29 cellular contexts compared by ENCODE assay signal in genomic region chr2:10425656-10426055, GRCh38.
"Had no signal": no experiment of that assay in that cellular context is flagged by ENCODE, and none has a peak within 500 bp of the region (broad histone marks: within the 10 kb centered on the region; RNA-seq: fewer than 3 reads in every experiment).

No MANE protein-coding gene starts in this region.

- H3K27ac Mint-ChIP-seq: activated CD4-positive, alpha-beta T cell treated with anti-CD3 and anti-CD28 coated beads, Interleukin-2, amount 10 ng/mL, durations not matched to agents 24 days and 14 days; activated CD8-positive, alpha-beta memory T cell treated with anti-CD3 and anti-CD28 coated beads, Interleukin-2, amount 10 ng/mL, durations not matched to agents 7 days and 5 days; activated naive CD4-positive, alpha-beta T cell treated with anti-CD3 and anti-CD28 coated beads, Interleukin-2, amount 50 U/mL, for 72 hours; activated naive CD8-positive, alpha-beta T cell treated with anti-CD3 and anti-CD28 coated beads, Interleukin-2, amount 50 U/mL, for 24 hours; activated T-cell treated with anti-CD3 and anti-CD28 coated beads, Interleukin-2, amount 50 U/mL, for 24 hours; activated T-helper 1 cell treated with anti-CD3 and anti-CD28 coated beads, Interleukin-12 subunit alpha, Interleukin-12 subunit beta, Interleukin-2, Interleukin-4 antibody, amounts not matched to agents 30 ng/mL and 10 ng/mL and 1 ng/mL, durations not matched to agents 14 hours and 24 hours and 36 hours; IgD-negative memory B cell; T-helper 17 cell; WTC11 had no signal

- DNase-seq: activated CD4-positive, alpha-beta T cell treated with anti-CD3 and anti-CD28 coated beads, Interleukin-2, amount 10 ng/mL, durations not matched to agents 24 days and 14 days; activated CD4-positive, alpha-beta T cell treated with anti-CD3 and anti-CD28 coated beads, Interleukin-2, amount 50 U/mL, for 48 hours; activated CD4-positive, CD25-positive, alpha-beta regulatory T cell treated with anti-CD3 and anti-CD28 coated beads, Interleukin-2, amount 50 U/mL, for 72 hours; activated CD8-positive, alpha-beta memory T cell treated with anti-CD3 and anti-CD28 coated beads, Interleukin-2, amount 10 ng/mL, durations not matched to agents 7 days and 5 days; activated effector memory CD4-positive, alpha-beta T cell treated with anti-CD3 and anti-CD28 coated beads, Interleukin-2, amount 50 U/mL, for 16 hours; activated naive CD4-positive, alpha-beta T cell treated with Interleukin-2 at 50 U/mL for 16 hours; activated naive CD8-positive, alpha-beta T cell treated with anti-CD3 and anti-CD28 coated beads, Interleukin-2, amount 50 U/mL, for 24 hours; activated T-cell treated with anti-CD3 and anti-CD28 coated beads, Interleukin-2, amount 50 U/mL, for 24 hours; amniotic stem cell; body of pancreas; NCI-H1092; NCI-H1417 treated with DMSO at 0.1 percent for 48 hours; NCI-H1694; NCI-H2029; NCI-H2107; NCI-H345; NCI-H510A treated with DMSO at 0.1 percent for 48 hours; NCI-H69; PC-9; SJCRH30; T-helper 17 cell; T-helper 9 cell had no signal

- H3K27ac ChIP-seq: ascending aorta, body of pancreas, KMS-11, PC-9, SJCRH30 had no signal

- H3K27me3 ChIP-seq: ascending aorta, body of pancreas, SJCRH30 had no signal

- H3K9ac ChIP-seq: KMS-11 had no signal

- H3K36me3 Mint-ChIP-seq: activated CD8-positive, alpha-beta memory T cell treated with anti-CD3 and anti-CD28 coated beads, Interleukin-2, amount 10 ng/mL, durations not matched to agents 7 days and 5 days; activated naive CD4-positive, alpha-beta T cell treated with anti-CD3 and anti-CD28 coated beads, Interleukin-2, amount 50 U/mL, for 72 hours; WTC11 had no signal

- ATAC-seq: activated CD8-positive, alpha-beta memory T cell treated with anti-CD3 and anti-CD28 coated beads, Interleukin-2, amount 10 ng/mL, durations not matched to agents 7 days and 5 days; activated naive CD8-positive, alpha-beta T cell treated with anti-CD3 and anti-CD28 coated beads, Interleukin-2, amount 50 U/mL, for 24 hours; body of pancreas; T-helper 17 cell; WTC11 had no signal

- H3K9me3 Mint-ChIP-seq: activated CD4-positive, alpha-beta T cell treated with anti-CD3 and anti-CD28 coated beads, Interleukin-2, amount 10 ng/mL, durations not matched to agents 24 days and 14 days; activated naive CD4-positive, alpha-beta T cell treated with anti-CD3 and anti-CD28 coated beads, Interleukin-2, amount 50 U/mL, for 72 hours; activated naive CD8-positive, alpha-beta T cell treated with anti-CD3 and anti-CD28 coated beads, Interleukin-2, amount 50 U/mL, for 24 hours; activated T-cell treated with anti-CD3 and anti-CD28 coated beads, Interleukin-2, amount 50 U/mL, for 24 hours; activated T-helper 1 cell treated with anti-CD3 and anti-CD28 coated beads, Interleukin-12 subunit alpha, Interleukin-12 subunit beta, Interleukin-2, Interleukin-4 antibody, amounts not matched to agents 30 ng/mL and 10 ng/mL and 1 ng/mL, durations not matched to agents 14 hours and 24 hours and 36 hours; central memory CD8-positive, alpha-beta T cell; IgD-negative memory B cell; WTC11 had no signal

- H3K4me3 ChIP-seq: ascending aorta, body of pancreas, PC-9, SJCRH30 had no signal

- H3K4me1 Mint-ChIP-seq: activated CD8-positive, alpha-beta memory T cell treated with anti-CD3 and anti-CD28 coated beads, Interleukin-2, amount 10 ng/mL, durations not matched to agents 7 days and 5 days; activated naive CD8-positive, alpha-beta T cell treated with anti-CD3 and anti-CD28 coated beads, Interleukin-2, amount 50 U/mL, for 24 hours; WTC11 had no signal

- H3K4me1 ChIP-seq: ascending aorta, body of pancreas, SJCRH30 had no signal

- H3K4me2 ChIP-seq: KMS-11, PC-9 had no signal

- H3K4me3 Mint-ChIP-seq: activated CD4-positive, alpha-beta T cell treated with anti-CD3 and anti-CD28 coated beads, Interleukin-2, amount 10 ng/mL, durations not matched to agents 24 days and 14 days; activated CD8-positive, alpha-beta memory T cell treated with anti-CD3 and anti-CD28 coated beads, Interleukin-2, amount 10 ng/mL, durations not matched to agents 7 days and 5 days; activated naive CD8-positive, alpha-beta T cell treated with anti-CD3 and anti-CD28 coated beads, Interleukin-2, amount 50 U/mL, for 24 hours; activated T-cell treated with anti-CD3 and anti-CD28 coated beads, Interleukin-2, amount 50 U/mL, for 24 hours; activated T-helper 1 cell treated with anti-CD3 and anti-CD28 coated beads, Interleukin-12 subunit alpha, Interleukin-12 subunit beta, Interleukin-2, Interleukin-4 antibody, amounts not matched to agents 30 ng/mL and 10 ng/mL and 1 ng/mL, durations not matched to agents 14 hours and 24 hours and 36 hours; central memory CD8-positive, alpha-beta T cell; IgD-negative memory B cell; T-helper 17 cell; WTC11 had no signal

- H3K9me3 ChIP-seq: ascending aorta, body of pancreas, SJCRH30 had no signal

- H3K36me3 ChIP-seq: SJCRH30 had no signal

- H3K27me3 Mint-ChIP-seq: activated CD4-positive, alpha-beta T cell treated with anti-CD3 and anti-CD28 coated beads, Interleukin-2, amount 10 ng/mL, durations not matched to agents 24 days and 14 days; activated CD8-positive, alpha-beta memory T cell treated with anti-CD3 and anti-CD28 coated beads, Interleukin-2, amount 10 ng/mL, durations not matched to agents 7 days and 5 days; activated naive CD8-positive, alpha-beta T cell treated with anti-CD3 and anti-CD28 coated beads, Interleukin-2, amount 50 U/mL, for 24 hours; activated T-cell treated with anti-CD3 and anti-CD28 coated beads, Interleukin-2, amount 50 U/mL, for 24 hours; central memory CD8-positive, alpha-beta T cell; IgD-negative memory B cell; T-helper 17 cell had no signal

- H2AFZ ChIP-seq: PC-9 had no signal
